In the genomic region with DNA sequence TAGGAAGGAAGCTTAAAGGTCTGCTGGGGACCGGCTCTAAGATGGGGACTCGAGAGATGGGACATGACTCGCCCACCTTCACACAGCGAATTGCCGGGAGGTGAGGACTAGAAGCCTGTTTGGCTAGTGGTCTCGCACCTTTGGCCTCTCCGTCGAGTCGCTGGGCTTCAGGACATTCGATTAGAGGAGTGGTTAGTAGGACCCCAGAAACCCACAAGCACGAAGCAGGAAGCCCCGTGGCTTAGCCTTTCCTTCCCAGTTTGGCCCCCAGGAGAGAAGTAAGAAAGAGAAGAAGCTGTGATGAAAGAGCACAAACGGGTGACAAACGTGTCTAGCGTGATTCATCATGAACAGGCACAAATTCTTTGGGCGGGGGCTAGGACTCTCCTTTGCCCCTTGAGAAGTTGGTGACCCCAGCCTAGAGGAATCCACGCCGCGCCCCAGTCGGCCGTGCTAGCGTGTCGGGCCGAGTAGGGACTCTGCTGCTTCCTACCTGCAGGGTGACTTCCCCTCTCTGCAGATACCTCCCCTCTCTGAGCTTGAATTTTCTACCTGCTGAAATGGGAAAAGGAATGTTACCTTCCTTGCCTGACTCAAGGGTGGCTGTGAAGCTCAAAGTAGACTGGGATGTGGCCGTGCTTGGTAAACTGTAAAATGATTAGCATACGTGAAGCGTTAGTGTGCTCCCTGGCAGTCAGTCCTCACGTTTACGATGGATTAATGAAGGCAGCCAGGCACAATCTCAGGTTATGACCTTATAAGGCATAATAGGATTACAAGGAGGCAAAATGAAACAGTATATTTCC, we compare ENCODE assay signal across 8 cellular contexts.
DNase-seq lines count a peak whose midpoint lies in the region; ATAC-seq and TF ChIP-seq lines count a peak whose summit lies in the region.

No MANE protein-coding gene starts in this region.

- no peaks in the 10 kb centered on the region for H3K9me3 Mint-ChIP-seq in nephron progenitor cell

- H3K4me3 Mint-ChIP-seq in nephron progenitor cell = peak overlapping the region; percentile 92

- DNase-seq in NCI-H1417 (lab: John Stamatoyannopoulos, UW) = peak; percentile 28 to 67 (median 61)
- no peak for DNase-seq in NCI-H1417 treated with DMSO at 0.1 percent for 48 hours (lab: John Stamatoyannopoulos, UW)
- peak; percentile 27 for DNase-seq in NCI-H146 treated with DMSO at 0.1 percent for 48 hours (lab: John Stamatoyannopoulos, UW; ENCODE audit: unreplicated experiment)
- peak; percentile 43 for DNase-seq in activated CD8-positive, alpha-beta memory T cell treated with anti-CD3 and anti-CD28 coated beads, Interleukin-2, amount 50 U/mL, for 4 hours
- DNase-seq in fibroblast of pulmonary artery (ENCODE audit: low read depth) = peak; percentile 52
- peak; percentile 22 for DNase-seq in nephron progenitor cell
- DNase-seq in NCI-H510A (lab: John Stamatoyannopoulos, UW) = no peak

- TF ChIP-seq CTCF in fibroblast of pulmonary artery (IDR thresholded peaks at IDR 0.05; ENCODE audit: low read length, missing control alignments) (no peak), nephron progenitor cell (IDR thresholded peaks at IDR 0.05) (no peak)

- H3K36me3 Mint-ChIP-seq in nephron progenitor cell (ENCODE audit: low read depth) = no peaks in the 10 kb centered on the region

- peak overlapping the region; percentile 95 for H3K4me3 ChIP-seq in fibroblast of pulmonary artery (replicated peaks; ENCODE audit: low read depth, low read length)

- peaks cover 56% of the 10 kb centered on the region for H3K4me1 Mint-ChIP-seq in nephron progenitor cell

- peaks cover 92% of the 10 kb centered on the region for H3K27me3 Mint-ChIP-seq in nephron progenitor cell (ENCODE audit: low read depth, poor library complexity)

- H3K27ac Mint-ChIP-seq in nephron progenitor cell = no peak overlapping the region

- no peak for ATAC-seq in HG02623 (IDR thresholded peaks at IDR 0.05; ENCODE audit: unreplicated experiment)

Comparison
In these comparisons a context has a peak if more than half of its experiments do, and no peak if none do; other contexts are left out.
1. DNase-seq: peak in NCI-H1417 (3 of 3), NCI-H146 treated with DMSO at 0.1 percent for 48 hours (single experiment), activated CD8-positive, alpha-beta memory T cell treated with anti-CD3 and anti-CD28 coated beads, Interleukin-2, amount 50 U/mL, for 4 hours (single experiment), fibroblast of pulmonary artery (single experiment) and nephron progenitor cell (single experiment); none in NCI-H1417 treated with DMSO at 0.1 percent for 48 hours (single experiment) and NCI-H510A (single experiment).